Comparison of ENCODE assay signal across 14 cellular contexts in genomic region chr18:48036641-48037421, GRCh38.
A peak's percentile ranks its signal among the peaks of the same experiment; 100 is the strongest.
DNase-seq lines count a peak whose midpoint lies in the region; ATAC-seq, FAIRE-seq and TF ChIP-seq lines count a peak whose summit lies in the region.
"Had no signal": no experiment of that assay in that cellular context is flagged by ENCODE, and none has a peak within 500 bp of the region (broad histone marks: within the 10 kb centered on the region; RNA-seq: fewer than 3 reads in every experiment).

No MANE protein-coding gene starts in this region.

- no peak for TF ChIP-seq CTCF in WERI-Rb-1 (IDR thresholded peaks at IDR 0.05; ENCODE audit: low read depth, low read length)
- no peak for TF ChIP-seq CTCF in upper lobe of left lung (IDR thresholded peaks at IDR 0.05)
- TF ChIP-seq CTCF in D721Med (IDR thresholded peaks at IDR 0.05; ENCODE audit: insufficient read depth, missing control alignments): no peak

- no peak overlapping the region for H3K27ac Mint-ChIP-seq in activated CD4-positive, alpha-beta memory T cell treated with anti-CD3 and anti-CD28 coated beads, Interleukin-2, amount 10 ng/mL, durations not matched to agents 7 days and 5 days
- H3K27ac Mint-ChIP-seq: stimulated activated memory B cell treated with anti-CD40 and anti-IgM and Interleukin-4, amounts not matched to agents 10 μg/mL and 1 μg/mL and 100 μg/mL, for 72 hours had no signal

- H3K4me1 Mint-ChIP-seq in activated CD4-positive, alpha-beta memory T cell treated with anti-CD3 and anti-CD28 coated beads, Interleukin-2, amount 10 ng/mL, durations not matched to agents 7 days and 5 days: no peaks in the 10 kb centered on the region
- H3K4me1 Mint-ChIP-seq: stimulated activated memory B cell treated with anti-CD40 and anti-IgM and Interleukin-4, amounts not matched to agents 10 μg/mL and 1 μg/mL and 100 μg/mL, for 72 hours had no signal

- no peaks in the 10 kb centered on the region for H3K36me3 Mint-ChIP-seq in activated CD4-positive, alpha-beta memory T cell treated with anti-CD3 and anti-CD28 coated beads, Interleukin-2, amount 10 ng/mL, durations not matched to agents 7 days and 5 days (ENCODE audit: low read depth)
- H3K36me3 Mint-ChIP-seq: activated naive CD4-positive, alpha-beta T cell treated with anti-CD3 and anti-CD28 coated beads, Interleukin-2, amount 50 U/mL, for 72 hours; stimulated activated memory B cell treated with anti-CD40 and anti-IgM and Interleukin-4, amounts not matched to agents 10 μg/mL and 1 μg/mL and 100 μg/mL, for 72 hours had no signal

- DNase-seq in activated effector memory CD4-positive, alpha-beta T cell treated with anti-CD3 and anti-CD28 coated beads, Interleukin-2, amount 50 U/mL, for 16 hours: peak; percentile 43
- DNase-seq in activated effector memory CD4-positive, alpha-beta T cell treated with Interleukin-2 at 50 U/mL for 16 hours: no peak
- peak; percentile 89 for DNase-seq in WERI-Rb-1
- DNase-seq in left lobe of liver (ENCODE audit: low spot score): peak; percentile 26
- DNase-seq in upper lobe of left lung: peak; percentile 19 to 28
- DNase-seq in DMS153 (lab: John Stamatoyannopoulos, UW): no peak
- DNase-seq in activated CD4-positive, alpha-beta memory T cell treated with anti-CD3 and anti-CD28 coated beads, Interleukin-2, amount 10 ng/mL, durations not matched to agents 7 days and 5 days: no peak
- DNase-seq in D721Med (ENCODE audit: insufficient read length, low spot score): no peak
- DNase-seq: NCI-H748 treated with DMSO at 0.1 percent for 48 hours; stimulated activated CD4-positive, alpha-beta T cell treated with anti-CD3 and anti-CD28 coated beads, Interleukin-4, amount 100 ng/mL, for 1 hour had no signal

- TF ChIP-seq POLR2A in upper lobe of left lung (IDR thresholded peaks at IDR 0.05): no peak

- no peaks in the 10 kb centered on the region for H3K9me3 ChIP-seq in WERI-Rb-1 (ENCODE audit: severe bottlenecking)
- H3K9me3 ChIP-seq in upper lobe of left lung: no peaks in the 10 kb centered on the region

- 65 to 71% methylated on average over 14 of the region's 14 CpGs for WGBS in upper lobe of left lung, 2 donors

- H3K27me3 ChIP-seq in WERI-Rb-1 (ENCODE audit: insufficient read depth, low read depth, severe bottlenecking) (no peaks in the 10 kb centered on the region), upper lobe of left lung (no peaks in the 10 kb centered on the region)

- POLR2A ChIA-PET in activated CD4-positive, alpha-beta memory T cell treated with anti-CD3 and anti-CD28 coated beads, Interleukin-2, amount 10 ng/mL, durations not matched to agents 7 days and 5 days (lab: Charles Lee): no interaction called here

- peaks cover 4 to 10% (median 8%) of the 10 kb centered on the region in 4 donors for H3K4me1 ChIP-seq in upper lobe of left lung

- no peak overlapping the region for H3K4me3 Mint-ChIP-seq in activated CD4-positive, alpha-beta memory T cell treated with anti-CD3 and anti-CD28 coated beads, Interleukin-2, amount 10 ng/mL, durations not matched to agents 7 days and 5 days
- H3K4me3 Mint-ChIP-seq: stimulated activated memory B cell treated with anti-CD40 and anti-IgM and Interleukin-4, amounts not matched to agents 10 μg/mL and 1 μg/mL and 100 μg/mL, for 72 hours had no signal

- no peak for TF ChIP-seq EP300 in upper lobe of left lung (IDR thresholded peaks at IDR 0.05)

- H3K27ac ChIP-seq in WERI-Rb-1: peak overlapping the region; percentile 78
- no peak overlapping the region for H3K27ac ChIP-seq in upper lobe of left lung
- H3K27ac ChIP-seq: HL-60 had no signal

- no peak for FAIRE-seq in D721Med (lab: Jason Lieb, UNC)
- FAIRE-seq: GM12892 had no signal

- no peaks in the 10 kb centered on the region for H3K27me3 Mint-ChIP-seq in activated CD4-positive, alpha-beta memory T cell treated with anti-CD3 and anti-CD28 coated beads, Interleukin-2, amount 10 ng/mL, durations not matched to agents 7 days and 5 days

- no peaks in the 10 kb centered on the region for H3K36me3 ChIP-seq in WERI-Rb-1
- H3K36me3 ChIP-seq in upper lobe of left lung: no peaks in the 10 kb centered on the region

- CTCF ChIA-PET in activated CD4-positive, alpha-beta memory T cell treated with anti-CD3 and anti-CD28 coated beads, Interleukin-2, amount 10 ng/mL, durations not matched to agents 7 days and 5 days (lab: Charles Lee): interaction anchor here (1.5 kb wide), 1 partner anchor 409 kb away, joined by 3 read pairs; no protein-coding TSS in a partner anchor

- H3K4me3 ChIP-seq in WERI-Rb-1 (ENCODE audit: low read depth, low read length) (no peak overlapping the region), upper lobe of left lung (no peak overlapping the region)

- ATAC-seq in left lobe of liver (no peak), upper lobe of left lung (ENCODE audit: low FRiP score in 2 of 2) (no peak)
- ATAC-seq: activated naive CD4-positive, alpha-beta T cell treated with anti-CD3 and anti-CD28 coated beads, Interleukin-2, amount 50 U/mL, for 72 hours had no signal

- no peaks in the 10 kb centered on the region for H3K9me3 Mint-ChIP-seq in activated CD4-positive, alpha-beta memory T cell treated with anti-CD3 and anti-CD28 coated beads, Interleukin-2, amount 10 ng/mL, durations not matched to agents 7 days and 5 days
- H3K9me3 Mint-ChIP-seq: activated naive CD4-positive, alpha-beta T cell treated with anti-CD3 and anti-CD28 coated beads, Interleukin-2, amount 50 U/mL, for 72 hours; stimulated activated memory B cell treated with anti-CD40 and anti-IgM and Interleukin-4, amounts not matched to agents 10 μg/mL and 1 μg/mL and 100 μg/mL, for 72 hours had no signal

Comparison
In these comparisons a context has a peak if more than half of its experiments do, and no peak if none do; other contexts are left out.
1. DNase-seq: peak in activated effector memory CD4-positive, alpha-beta T cell treated with anti-CD3 and anti-CD28 coated beads, Interleukin-2, amount 50 U/mL, for 16 hours (single experiment), WERI-Rb-1 (single experiment), left lobe of liver (single experiment) and upper lobe of left lung (2 of 2); none in activated effector memory CD4-positive, alpha-beta T cell treated with Interleukin-2 at 50 U/mL for 16 hours (single experiment), DMS153 (single experiment), activated CD4-positive, alpha-beta memory T cell treated with anti-CD3 and anti-CD28 coated beads, Interleukin-2, amount 10 ng/mL, durations not matched to agents 7 days and 5 days (single experiment) and D721Med (single experiment).